1 cellular context compared by ENCODE assay signal in the genomic region with DNA sequence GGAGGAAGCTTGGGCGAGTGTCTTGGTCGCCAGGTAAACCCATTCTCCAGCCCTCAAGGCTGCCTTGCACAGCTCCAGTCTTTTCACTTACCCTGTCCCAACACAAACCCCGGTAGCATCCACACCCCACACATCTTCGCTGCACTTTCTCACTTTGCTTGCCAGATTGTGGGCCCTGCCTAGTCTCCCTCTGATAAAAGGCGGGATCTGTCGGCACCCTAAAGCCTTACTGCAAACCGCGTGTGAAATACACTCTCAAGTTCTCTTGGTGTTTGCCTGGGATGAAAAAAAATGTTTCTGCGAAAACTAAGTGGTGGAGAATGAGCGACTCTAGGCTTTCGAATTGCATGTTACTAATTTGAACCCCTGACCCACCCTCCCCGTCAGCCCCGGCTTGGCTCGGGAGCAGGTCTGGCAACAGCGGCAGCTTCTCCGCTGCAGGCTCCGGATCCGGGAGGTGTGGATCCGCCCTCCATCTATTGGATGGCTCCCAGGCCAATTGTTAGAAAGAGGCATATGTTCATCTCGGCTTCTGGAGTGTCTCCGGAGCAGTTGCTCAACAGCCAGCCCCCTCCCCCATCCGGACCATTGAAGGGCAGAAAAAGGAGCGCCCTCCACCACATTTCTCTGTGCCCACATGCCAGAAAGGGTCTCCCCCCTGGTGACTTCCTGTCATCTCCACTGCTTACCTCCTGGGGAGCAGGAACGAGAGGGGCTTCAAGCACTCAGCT.
TF ChIP-seq lines count a peak whose summit lies in the region.

No MANE protein-coding gene starts in this region.

TF ChIP-seq in H1, 55 proteins besides CTCF, POLR2A, EP300 and RAD21:
- TF ChIP-seq, protein P1, sequence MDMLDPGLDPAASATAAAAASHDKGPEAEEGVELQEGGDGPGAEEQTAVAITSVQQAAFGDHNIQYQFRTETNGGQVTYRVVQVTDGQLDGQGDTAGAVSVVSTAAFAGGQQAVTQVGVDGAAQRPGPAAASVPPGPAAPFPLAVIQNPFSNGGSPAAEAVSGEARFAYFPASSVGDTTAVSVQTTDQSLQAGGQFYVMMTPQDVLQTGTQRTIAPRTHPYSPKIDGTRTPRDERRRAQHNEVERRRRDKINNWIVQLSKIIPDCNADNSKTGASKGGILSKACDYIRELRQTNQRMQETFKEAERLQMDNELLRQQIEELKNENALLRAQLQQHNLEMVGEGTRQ (IDR thresholded peaks at IDR 0.05; ENCODE audit: low read length), result no peak
- TF ChIP-seq YY1 (IDR thresholded peaks at IDR 0.05; ENCODE audit: low read depth, low read length) (no peak), SP1 (IDR thresholded peaks at IDR 0.05; ENCODE audit: low read depth, low read length) (peak; percentile 94), ASH2L (IDR thresholded peaks at IDR 0.05; ENCODE audit: low read length) (peak; percentile 82), TEAD4 (IDR thresholded peaks at IDR 0.05; ENCODE audit: low read depth, low read length) (no peak), EGR1 (IDR thresholded peaks at IDR 0.05; ENCODE audit: borderline replicate concordance, low read depth, low read length) (peak; percentile 43; the same call in 1 of the 2 replicates), JUND (IDR thresholded peaks at IDR 0.05; ENCODE audit: low read length) (no peak), SP4 (IDR thresholded peaks at IDR 0.05; ENCODE audit: low read length) (no peak), POU5F1 (IDR thresholded peaks at IDR 0.05; ENCODE audit: low read depth, low read length) (no peak), NRF1 (IDR thresholded peaks at IDR 0.05; ENCODE audit: low read depth, low read length) (no peak), TAF7 (optimal IDR thresholded peaks at IDR 0.05; ENCODE audit: borderline replicate concordance, low read depth, low read length) (no peak), RFX5 (IDR thresholded peaks at IDR 0.05; ENCODE audit: borderline replicate concordance, low read depth, low read length) (no peak), TCF12 (IDR thresholded peaks at IDR 0.05; ENCODE audit: low read depth, low read length) (no peak), HDAC6 (IDR thresholded peaks at IDR 0.05; ENCODE audit: low read depth, low read length) (no peak), RBBP5 (IDR thresholded peaks at IDR 0.05; ENCODE audit: borderline replicate concordance, low read depth, low read length) (no peak), GTF2F1 (IDR thresholded peaks at IDR 0.05; ENCODE audit: borderline replicate concordance, low read depth, low read length) (no peak), BCL11A (IDR thresholded peaks at IDR 0.05; ENCODE audit: low read depth in 2 of 2, low read length in 2 of 2) (no peak), FOSL1 (IDR thresholded peaks at IDR 0.05; ENCODE audit: insufficient read depth, low read depth, low read length) (no peak), SUZ12 (IDR thresholded peaks at IDR 0.05; ENCODE audit: low read length) (peak; percentile 36; the same call in 1 of the 2 replicates), BACH1 (IDR thresholded peaks at IDR 0.05; ENCODE audit: low read length) (no peak), SIN3A (conservative IDR thresholded peaks at IDR 0.05 in 1 of 2, IDR thresholded peaks at IDR 0.05 in 1 of 2; ENCODE audit: low read depth in 1 of 2, low read length in 2 of 2) (peak in 1 of 2 experiments; percentile 61; a peak in 1 of 4 replicates), KDM1A (IDR thresholded peaks at IDR 0.05; ENCODE audit: borderline replicate concordance, low read length) (no peak), CTBP2 (IDR thresholded peaks at IDR 0.05; ENCODE audit: borderline replicate concordance, insufficient read depth, insufficient read length, low read length) (peak; percentile 56), RNF2 (IDR thresholded peaks at IDR 0.05; ENCODE audit: borderline replicate concordance, low read depth, low read length, missing control alignments, poor library complexity, severe bottlenecking) (no peak), CEBPB (IDR thresholded peaks at IDR 0.05; ENCODE audit: low read depth, low read length) (peak; percentile 93), CREB1 (IDR thresholded peaks at IDR 0.05) (no peak), SIX5 (IDR thresholded peaks at IDR 0.05; ENCODE audit: low read depth, low read length) (no peak), HDAC2 (IDR thresholded peaks at IDR 0.05; ENCODE audit: borderline replicate concordance in 1 of 2, low read depth in 2 of 2, low read length in 2 of 2) (no peak), SIRT6 (IDR thresholded peaks at IDR 0.05; ENCODE audit: low read length) (no peak), CHD1 (IDR thresholded peaks at IDR 0.05; ENCODE audit: low read depth, low read length) (no peak), SRF (IDR thresholded peaks at IDR 0.05; ENCODE audit: low read depth, low read length) (no peak), CHD2 (IDR thresholded peaks at IDR 0.05; ENCODE audit: low read length) (no peak), SP2 (IDR thresholded peaks at IDR 0.05; ENCODE audit: low read length) (no peak), JUN (IDR thresholded peaks at IDR 0.05; ENCODE audit: low read depth, low read length) (no peak), PHF8 (conservative IDR thresholded peaks at IDR 0.05; ENCODE audit: low read depth, low read length) (no peak), GABPA (IDR thresholded peaks at IDR 0.05; ENCODE audit: borderline replicate concordance, insufficient read depth, low read length) (no peak), EZH2 (IDR thresholded peaks at IDR 0.05; ENCODE audit: low read depth, low read length, severe bottlenecking) (peak; percentile 45), POLR2AphosphoS5 (IDR thresholded peaks at IDR 0.05; ENCODE audit: low read depth, low read length) (no peak), TBP (IDR thresholded peaks at IDR 0.05; ENCODE audit: low read depth, low read length) (no peak; the same call in 1 of the 2 replicates), CBX5 (IDR thresholded peaks at IDR 0.05; ENCODE audit: low read depth, low read length) (no peak), ZNF274 (IDR thresholded peaks at IDR 0.05; ENCODE audit: borderline replicate concordance, extremely low read depth, low read length) (no peak), BRCA1 (IDR thresholded peaks at IDR 0.05; ENCODE audit: low read depth, low read length) (no peak), CBX8 (IDR thresholded peaks at IDR 0.05; ENCODE audit: borderline replicate concordance, low read depth, low read length) (no peak), SAP30 (IDR thresholded peaks at IDR 0.05; ENCODE audit: insufficient read depth, insufficient replicate concordance, low read length) (no peak), NANOG (IDR thresholded peaks at IDR 0.05; ENCODE audit: insufficient read depth, low read depth, low read length, poor library complexity, severe bottlenecking) (no peak), KDM4A (IDR thresholded peaks at IDR 0.05; ENCODE audit: low read depth, low read length, severe bottlenecking) (no peak), KDM5A (IDR thresholded peaks at IDR 0.05; ENCODE audit: low read length) (no peak), TAF1 (IDR thresholded peaks at IDR 0.05; ENCODE audit: low read depth, low read length) (no peak), RXRA (IDR thresholded peaks at IDR 0.05; ENCODE audit: insufficient read depth, low read depth, low read length) (no peak), MAFK (IDR thresholded peaks at IDR 0.05; ENCODE audit: low read depth, low read length) (no peak)
- TF ChIP-seq, protein P2, sequence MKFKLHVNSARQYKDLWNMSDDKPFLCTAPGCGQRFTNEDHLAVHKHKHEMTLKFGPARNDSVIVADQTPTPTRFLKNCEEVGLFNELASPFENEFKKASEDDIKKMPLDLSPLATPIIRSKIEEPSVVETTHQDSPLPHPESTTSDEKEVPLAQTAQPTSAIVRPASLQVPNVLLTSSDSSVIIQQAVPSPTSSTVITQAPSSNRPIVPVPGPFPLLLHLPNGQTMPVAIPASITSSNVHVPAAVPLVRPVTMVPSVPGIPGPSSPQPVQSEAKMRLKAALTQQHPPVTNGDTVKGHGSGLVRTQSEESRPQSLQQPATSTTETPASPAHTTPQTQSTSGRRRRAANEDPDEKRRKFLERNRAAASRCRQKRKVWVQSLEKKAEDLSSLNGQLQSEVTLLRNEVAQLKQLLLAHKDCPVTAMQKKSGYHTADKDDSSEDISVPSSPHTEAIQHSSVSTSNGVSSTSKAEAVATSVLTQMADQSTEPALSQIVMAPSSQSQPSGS (IDR thresholded peaks at IDR 0.05; ENCODE audit: low read length), result no peak
- TF ChIP-seq, protein P3, sequence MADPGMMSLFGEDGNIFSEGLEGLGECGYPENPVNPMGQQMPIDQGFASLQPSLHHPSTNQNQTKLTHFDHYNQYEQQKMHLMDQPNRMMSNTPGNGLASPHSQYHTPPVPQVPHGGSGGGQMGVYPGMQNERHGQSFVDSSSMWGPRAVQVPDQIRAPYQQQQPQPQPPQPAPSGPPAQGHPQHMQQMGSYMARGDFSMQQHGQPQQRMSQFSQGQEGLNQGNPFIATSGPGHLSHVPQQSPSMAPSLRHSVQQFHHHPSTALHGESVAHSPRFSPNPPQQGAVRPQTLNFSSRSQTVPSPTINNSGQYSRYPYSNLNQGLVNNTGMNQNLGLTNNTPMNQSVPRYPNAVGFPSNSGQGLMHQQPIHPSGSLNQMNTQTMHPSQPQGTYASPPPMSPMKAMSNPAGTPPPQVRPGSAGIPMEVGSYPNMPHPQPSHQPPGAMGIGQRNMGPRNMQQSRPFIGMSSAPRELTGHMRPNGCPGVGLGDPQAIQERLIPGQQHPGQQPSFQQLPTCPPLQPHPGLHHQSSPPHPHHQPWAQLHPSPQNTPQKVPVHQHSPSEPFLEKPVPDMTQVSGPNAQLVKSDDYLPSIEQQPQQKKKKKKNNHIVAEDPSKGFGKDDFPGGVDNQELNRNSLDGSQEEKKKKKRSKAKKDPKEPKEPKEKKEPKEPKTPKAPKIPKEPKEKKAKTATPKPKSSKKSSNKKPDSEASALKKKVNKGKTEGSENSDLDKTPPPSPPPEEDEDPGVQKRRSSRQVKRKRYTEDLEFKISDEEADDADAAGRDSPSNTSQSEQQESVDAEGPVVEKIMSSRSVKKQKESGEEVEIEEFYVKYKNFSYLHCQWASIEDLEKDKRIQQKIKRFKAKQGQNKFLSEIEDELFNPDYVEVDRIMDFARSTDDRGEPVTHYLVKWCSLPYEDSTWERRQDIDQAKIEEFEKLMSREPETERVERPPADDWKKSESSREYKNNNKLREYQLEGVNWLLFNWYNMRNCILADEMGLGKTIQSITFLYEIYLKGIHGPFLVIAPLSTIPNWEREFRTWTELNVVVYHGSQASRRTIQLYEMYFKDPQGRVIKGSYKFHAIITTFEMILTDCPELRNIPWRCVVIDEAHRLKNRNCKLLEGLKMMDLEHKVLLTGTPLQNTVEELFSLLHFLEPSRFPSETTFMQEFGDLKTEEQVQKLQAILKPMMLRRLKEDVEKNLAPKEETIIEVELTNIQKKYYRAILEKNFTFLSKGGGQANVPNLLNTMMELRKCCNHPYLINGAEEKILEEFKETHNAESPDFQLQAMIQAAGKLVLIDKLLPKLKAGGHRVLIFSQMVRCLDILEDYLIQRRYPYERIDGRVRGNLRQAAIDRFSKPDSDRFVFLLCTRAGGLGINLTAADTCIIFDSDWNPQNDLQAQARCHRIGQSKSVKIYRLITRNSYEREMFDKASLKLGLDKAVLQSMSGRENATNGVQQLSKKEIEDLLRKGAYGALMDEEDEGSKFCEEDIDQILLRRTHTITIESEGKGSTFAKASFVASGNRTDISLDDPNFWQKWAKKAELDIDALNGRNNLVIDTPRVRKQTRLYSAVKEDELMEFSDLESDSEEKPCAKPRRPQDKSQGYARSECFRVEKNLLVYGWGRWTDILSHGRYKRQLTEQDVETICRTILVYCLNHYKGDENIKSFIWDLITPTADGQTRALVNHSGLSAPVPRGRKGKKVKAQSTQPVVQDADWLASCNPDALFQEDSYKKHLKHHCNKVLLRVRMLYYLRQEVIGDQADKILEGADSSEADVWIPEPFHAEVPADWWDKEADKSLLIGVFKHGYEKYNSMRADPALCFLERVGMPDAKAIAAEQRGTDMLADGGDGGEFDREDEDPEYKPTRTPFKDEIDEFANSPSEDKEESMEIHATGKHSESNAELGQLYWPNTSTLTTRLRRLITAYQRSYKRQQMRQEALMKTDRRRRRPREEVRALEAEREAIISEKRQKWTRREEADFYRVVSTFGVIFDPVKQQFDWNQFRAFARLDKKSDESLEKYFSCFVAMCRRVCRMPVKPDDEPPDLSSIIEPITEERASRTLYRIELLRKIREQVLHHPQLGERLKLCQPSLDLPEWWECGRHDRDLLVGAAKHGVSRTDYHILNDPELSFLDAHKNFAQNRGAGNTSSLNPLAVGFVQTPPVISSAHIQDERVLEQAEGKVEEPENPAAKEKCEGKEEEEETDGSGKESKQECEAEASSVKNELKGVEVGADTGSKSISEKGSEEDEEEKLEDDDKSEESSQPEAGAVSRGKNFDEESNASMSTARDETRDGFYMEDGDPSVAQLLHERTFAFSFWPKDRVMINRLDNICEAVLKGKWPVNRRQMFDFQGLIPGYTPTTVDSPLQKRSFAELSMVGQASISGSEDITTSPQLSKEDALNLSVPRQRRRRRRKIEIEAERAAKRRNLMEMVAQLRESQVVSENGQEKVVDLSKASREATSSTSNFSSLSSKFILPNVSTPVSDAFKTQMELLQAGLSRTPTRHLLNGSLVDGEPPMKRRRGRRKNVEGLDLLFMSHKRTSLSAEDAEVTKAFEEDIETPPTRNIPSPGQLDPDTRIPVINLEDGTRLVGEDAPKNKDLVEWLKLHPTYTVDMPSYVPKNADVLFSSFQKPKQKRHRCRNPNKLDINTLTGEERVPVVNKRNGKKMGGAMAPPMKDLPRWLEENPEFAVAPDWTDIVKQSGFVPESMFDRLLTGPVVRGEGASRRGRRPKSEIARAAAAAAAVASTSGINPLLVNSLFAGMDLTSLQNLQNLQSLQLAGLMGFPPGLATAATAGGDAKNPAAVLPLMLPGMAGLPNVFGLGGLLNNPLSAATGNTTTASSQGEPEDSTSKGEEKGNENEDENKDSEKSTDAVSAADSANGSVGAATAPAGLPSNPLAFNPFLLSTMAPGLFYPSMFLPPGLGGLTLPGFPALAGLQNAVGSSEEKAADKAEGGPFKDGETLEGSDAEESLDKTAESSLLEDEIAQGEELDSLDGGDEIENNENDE (IDR thresholded peaks at IDR 0.05; ENCODE audit: insufficient replicate concordance, low read length), result no peak
- TF ChIP-seq, protein P4, sequence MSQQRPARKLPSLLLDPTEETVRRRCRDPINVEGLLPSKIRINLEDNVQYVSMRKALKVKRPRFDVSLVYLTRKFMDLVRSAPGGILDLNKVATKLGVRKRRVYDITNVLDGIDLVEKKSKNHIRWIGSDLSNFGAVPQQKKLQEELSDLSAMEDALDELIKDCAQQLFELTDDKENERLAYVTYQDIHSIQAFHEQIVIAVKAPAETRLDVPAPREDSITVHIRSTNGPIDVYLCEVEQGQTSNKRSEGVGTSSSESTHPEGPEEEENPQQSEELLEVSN (IDR thresholded peaks at IDR 0.05), result peak; percentile 50; the same call in 1 of the 2 replicates
- TF ChIP-seq, protein P5, sequence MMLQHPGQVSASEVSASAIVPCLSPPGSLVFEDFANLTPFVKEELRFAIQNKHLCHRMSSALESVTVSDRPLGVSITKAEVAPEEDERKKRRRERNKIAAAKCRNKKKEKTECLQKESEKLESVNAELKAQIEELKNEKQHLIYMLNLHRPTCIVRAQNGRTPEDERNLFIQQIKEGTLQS (IDR thresholded peaks at IDR 0.05; ENCODE audit: insufficient read depth, low read depth, low read length), result no peak
- TF ChIP-seq, protein P6, sequence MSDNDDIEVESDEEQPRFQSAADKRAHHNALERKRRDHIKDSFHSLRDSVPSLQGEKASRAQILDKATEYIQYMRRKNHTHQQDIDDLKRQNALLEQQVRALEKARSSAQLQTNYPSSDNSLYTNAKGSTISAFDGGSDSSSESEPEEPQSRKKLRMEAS (IDR thresholded peaks at IDR 0.05), result peak; percentile 70
